Comparison of ENCODE assay signal across 9 cellular contexts in genomic region chr3:51670053-51670666, GRCh38. TPM values are rescaled to one million over a fixed set of nuclear protein-coding genes. Genes with fewer than 3 reads are reported as not detected.
DNase-seq lines count a peak whose midpoint lies in the region; ATAC-seq and TF ChIP-seq lines count a peak whose summit lies in the region.
"Had no signal": no experiment of that assay in that cellular context is flagged by ENCODE, and none has a peak within 500 bp of the region (broad histone marks: within the 10 kb centered on the region; RNA-seq: fewer than 3 reads in every experiment).

No MANE protein-coding gene starts in this region.

- no peak for TF ChIP-seq CTCF in DND-41 (IDR thresholded peaks at IDR 0.05; ENCODE audit: borderline replicate concordance, extremely low read depth, low read length, poor library complexity, severe bottlenecking)
- TF ChIP-seq CTCF in OCI-LY3 (IDR thresholded peaks at IDR 0.05; ENCODE audit: low read depth, low read length), result no peak
- TF ChIP-seq CTCF in ovary (IDR thresholded peaks at IDR 0.05), result no peak

- no peaks in the 10 kb centered on the region for H3K9me3 Mint-ChIP-seq in dendritic cell treated with granulocyte-macrophage colony-stimulating factor and Interleukin-4, amounts not matched to agents 40 ng/mL and 50 ng/mL, for 4 days

- H3K36me3 ChIP-seq in DND-41 (ENCODE audit: insufficient read depth, low read length) (peaks cover 12% of the 10 kb centered on the region), OCI-LY3 (replicated peaks; ENCODE audit: low read depth, low read length) (peaks cover 15% of the 10 kb centered on the region), ovary (no peaks in the 10 kb centered on the region), MG63 (no peaks in the 10 kb centered on the region)

- peak overlapping the region; percentile 66 for H3K4me3 Mint-ChIP-seq in dendritic cell treated with granulocyte-macrophage colony-stimulating factor and Interleukin-4, amounts not matched to agents 40 ng/mL and 50 ng/mL, for 4 days

- peaks cover 38% of the 10 kb centered on the region for H3K36me3 Mint-ChIP-seq in dendritic cell treated with granulocyte-macrophage colony-stimulating factor and Interleukin-4, amounts not matched to agents 40 ng/mL and 50 ng/mL, for 4 days (ENCODE audit: low read depth)

- H4K20me1 ChIP-seq in DND-41 (ENCODE audit: insufficient read depth, low read length), result peaks cover 18% of the 10 kb centered on the region; the same call in 1 of the 2 replicates
- no peaks in the 10 kb centered on the region for H4K20me1 ChIP-seq in OCI-LY3 (ENCODE audit: insufficient read depth, low read length)

- no peak for TF ChIP-seq POLR2A in ovary (IDR thresholded peaks at IDR 0.05)

- H3K4me2 ChIP-seq in DND-41 (ENCODE audit: insufficient read depth, low read length) (peak overlapping the region; percentile 93), OCI-LY3 (ENCODE audit: low read length) (peak overlapping the region; percentile 86)

- no peaks in the 10 kb centered on the region for H3K27me3 Mint-ChIP-seq in dendritic cell treated with granulocyte-macrophage colony-stimulating factor and Interleukin-4, amounts not matched to agents 40 ng/mL and 50 ng/mL, for 4 days

- no peak for TF ChIP-seq EP300 in ovary (IDR thresholded peaks at IDR 0.05)

- peaks cover 85% of the 10 kb centered on the region for H3K4me1 Mint-ChIP-seq in dendritic cell treated with granulocyte-macrophage colony-stimulating factor and Interleukin-4, amounts not matched to agents 40 ng/mL and 50 ng/mL, for 4 days (ENCODE audit: low read depth)

- H3K27ac Mint-ChIP-seq in dendritic cell treated with granulocyte-macrophage colony-stimulating factor and Interleukin-4, amounts not matched to agents 40 ng/mL and 50 ng/mL, for 4 days, result peak overlapping the region; percentile 89

- H3K27ac ChIP-seq in DND-41 (ENCODE audit: low read length) (no peak overlapping the region), OCI-LY3 (ENCODE audit: low read length) (no peak overlapping the region), ovary (no peak overlapping the region), substantia nigra (ENCODE audit: low read depth, low read length, poor library complexity, severe bottlenecking) (no peak overlapping the region)

- intact Hi-C loops in dendritic cell treated with granulocyte-macrophage colony-stimulating factor and Interleukin-4, amounts not matched to agents 40 ng/mL and 50 ng/mL, for 4 days (cut with micrococcal nuclease), result no loop called here
- intact Hi-C loops in ovary (cut with DNase I), result loop anchor here (1.0 to 10.0 kb wide), 4 partner anchors 168 to 285 kb away; partner anchors contain the start of genes DCAF1 (in 3 of the 4), MANF (in 1 of the 4) and RBM15B (in 1 of the 4)

- H3K4me1 ChIP-seq in DND-41 (ENCODE audit: insufficient read depth, low read length) (peaks cover 48% of the 10 kb centered on the region), OCI-LY3 (ENCODE audit: low read length) (peaks cover 21% of the 10 kb centered on the region), ovary (ENCODE audit: insufficient read depth) (peaks cover 3% of the 10 kb centered on the region)

- 55 to 71% (median 59%) methylated on average over 11 of the region's 11 CpGs for WGBS in ovary, 3 donors

- H3K79me2 ChIP-seq in DND-41 (ENCODE audit: insufficient read depth, low read length) (peaks cover 32% of the 10 kb centered on the region), OCI-LY3 (ENCODE audit: low read length) (peaks cover 16% of the 10 kb centered on the region)

- H3K4me3 ChIP-seq in DND-41 (ENCODE audit: low read depth in 1 of 2, low read length in 2 of 2), result peak overlapping the region; percentile 54 to 84; a peak in 3 of 4 replicates
- peak overlapping the region; percentile 86 for H3K4me3 ChIP-seq in OCI-LY3 (ENCODE audit: low read length)
- H3K4me3 ChIP-seq in ovary, result peak overlapping the region; percentile 99
- H3K4me3 ChIP-seq in MG63, result no peak overlapping the region; the same call in 1 of the 2 replicates

- H3K9me3 ChIP-seq in DND-41 (ENCODE audit: insufficient read depth, low read length, severe bottlenecking) (no peaks in the 10 kb centered on the region), OCI-LY3 (ENCODE audit: insufficient read depth, low read length) (no peaks in the 10 kb centered on the region), ovary (no peaks in the 10 kb centered on the region), MG63 (no peaks in the 10 kb centered on the region)

- ATAC-seq in DND-41 (ENCODE audit: insufficient read depth, low read depth), result no peak

- no peaks in the 10 kb centered on the region for H3K27me3 ChIP-seq in DND-41 (ENCODE audit: insufficient read depth, low read length, poor library complexity)
- H3K27me3 ChIP-seq in OCI-LY3 (ENCODE audit: low read depth, low read length), result no peaks in the 10 kb centered on the region
- no peaks in the 10 kb centered on the region for H3K27me3 ChIP-seq in ovary
- no peaks in the 10 kb centered on the region for H3K27me3 ChIP-seq in MG63

- DNase-seq in DND-41, result no peak
- DNase-seq in ovary, result peak in 1 of 5 donors; percentile 17
- DNase-seq in OCI-M2 (lab: John Stamatoyannopoulos, UW; ENCODE audit: unreplicated experiment), result no peak
- no peak for DNase-seq in MG63
- DNase-seq in NCI-H446 (lab: John Stamatoyannopoulos, UW), result no peak
- DNase-seq in substantia nigra (lab: John Stamatoyannopoulos, UW), result no peak

- H3K9ac ChIP-seq in DND-41 (ENCODE audit: low read depth, low read length) (peak overlapping the region; percentile 97; the same call in 1 of the 2 replicates), OCI-LY3 (ENCODE audit: low read length) (peak overlapping the region; percentile 94)

- H2AFZ ChIP-seq in DND-41 (ENCODE audit: low read depth, low read length) (no peak overlapping the region), OCI-LY3 (ENCODE audit: low read depth, low read length) (no peak overlapping the region)

RNA-seq across cellular contexts. Expression of gene TEX264, which starts 0.9 kb away (rescaled TPM):
- 10 to 100 TPM; 27.1 to 88.8 (median 38.7) TPM for total RNA-seq in ovary
- 10 to 100 TPM; 51.0 to 62.3 TPM for polyA plus RNA-seq in ovary
- total RNA-seq in MG63 (2014; rRNA removed; shearing (Covaris generic); ENCODE audit: low replicate concordance), result 35.9 and 64.1 TPM in 2 replicates

RNA-seq across cellular contexts. Expression of gene GRM2, which starts 36.7 kb away (rescaled TPM):
- under 1 TPM in 4 of 7 donors, not detected in 3; 0.25 to 0.47 (median 0.34) TPM for total RNA-seq in ovary
- under 1 TPM; 0.10 to 0.24 TPM for polyA plus RNA-seq in ovary
- not detected in 2 replicates for total RNA-seq in MG63 (2014; rRNA removed; shearing (Covaris generic); ENCODE audit: low replicate concordance)
- total RNA-seq: pulmonary artery endothelial cell had no signal
